ENCODE assay signal across 1 cellular context in genomic region chr5:56215019-56215830, GRCh38.
TF ChIP-seq lines count a peak whose summit lies in the region.

No MANE protein-coding gene starts in this region.

TF ChIP-seq in HepG2, 621 proteins besides CTCF, POLR2A, EP300 and RAD21 (continued from another document and continues in another):
- 0 out of 2 replicates have a peak, but pooled peaks have one; percentile 41 for TF ChIP-seq ZNF142 (CRISPR knock-in tag; IDR thresholded peaks at IDR 0.05)
- TF ChIP-seq SMAD1 (CRISPR knock-in tag; IDR thresholded peaks at IDR 0.05; ENCODE audit: borderline replicate concordance, low read depth): no peak
- peak; percentile 23; the same call in 1 of the 2 replicates for TF ChIP-seq AHDC1 (CRISPR knock-in tag; IDR thresholded peaks at IDR 0.05; ENCODE audit: borderline replicate concordance)
- TF ChIP-seq TFDP2 (CRISPR knock-in tag; IDR thresholded peaks at IDR 0.05): 0 out of 2 replicates have a peak, but pooled peaks have one; percentile 16
- no peak for TF ChIP-seq ZNF777 (CRISPR knock-in tag; IDR thresholded peaks at IDR 0.05)
- TF ChIP-seq TP53 (CRISPR knock-in tag; conservative IDR thresholded peaks at IDR 0.05): 0 out of 2 replicates have a peak, but pooled peaks have one; percentile 47
- no peak for TF ChIP-seq TBX3 (IDR thresholded peaks at IDR 0.05; ENCODE audit: borderline replicate concordance)
- no peak for TF ChIP-seq TGIF2 (CRISPR knock-in tag; IDR thresholded peaks at IDR 0.05)
- 0 out of 2 replicates have a peak, but pooled peaks have one; percentile 26 for TF ChIP-seq ZNF788 (CRISPR knock-in tag; IDR thresholded peaks at IDR 0.05; ENCODE audit: borderline replicate concordance)
- no peak for TF ChIP-seq ZC3H4 (CRISPR knock-in tag; IDR thresholded peaks at IDR 0.05; ENCODE audit: borderline replicate concordance)
- no peak for TF ChIP-seq TEAD2 (CRISPR knock-in tag; IDR thresholded peaks at IDR 0.05)
- TF ChIP-seq MEF2D (CRISPR knock-in tag; IDR thresholded peaks at IDR 0.05): peak; percentile 75; the same call in 1 of the 2 replicates
- TF ChIP-seq HOMEZ (CRISPR knock-in tag; IDR thresholded peaks at IDR 0.05; ENCODE audit: low read depth): no peak
- TF ChIP-seq SOX5 (CRISPR knock-in tag; IDR thresholded peaks at IDR 0.05; ENCODE audit: borderline replicate concordance): peak; percentile 20; the same call in 1 of the 2 replicates
- no peak for TF ChIP-seq PAF1 (CRISPR knock-in tag; IDR thresholded peaks at IDR 0.05)
- TF ChIP-seq BCL6 (CRISPR knock-in tag; IDR thresholded peaks at IDR 0.05): peak; percentile 48; the same call in 1 of the 2 replicates
- peak; percentile 52 for TF ChIP-seq HDAC1 (CRISPR knock-in tag; IDR thresholded peaks at IDR 0.05)
- no peak for TF ChIP-seq ZNF746 (CRISPR knock-in tag; IDR thresholded peaks at IDR 0.05)
- peak; percentile 37; the same call in 1 of the 2 replicates for TF ChIP-seq RXRB (CRISPR knock-in tag; IDR thresholded peaks at IDR 0.05; ENCODE audit: borderline replicate concordance)
- TF ChIP-seq ZNF274 (CRISPR knock-in tag; IDR thresholded peaks at IDR 0.05): no peak
- TF ChIP-seq SIN3A (IDR thresholded peaks at IDR 0.05; ENCODE audit: borderline replicate concordance, low read depth, low read length): no peak
- no peak for TF ChIP-seq CBX2 (IDR thresholded peaks at IDR 0.05; ENCODE audit: low read depth, low read length)
- no peak for TF ChIP-seq CBX2 (CRISPR knock-in tag; IDR thresholded peaks at IDR 0.05; ENCODE audit: low read depth)
- peak; percentile 45; the same call in 1 of the 2 replicates for TF ChIP-seq PHF21A (CRISPR knock-in tag; IDR thresholded peaks at IDR 0.05)
- TF ChIP-seq ZNF629 (CRISPR knock-in tag; conservative IDR thresholded peaks at IDR 0.05): peak; percentile 37
- TF ChIP-seq RFXANK (CRISPR knock-in tag; IDR thresholded peaks at IDR 0.05): no peak
- no peak; the same call in 1 of the 2 replicates for TF ChIP-seq CBX5 (CRISPR knock-in tag; IDR thresholded peaks at IDR 0.05; ENCODE audit: borderline replicate concordance)
- TF ChIP-seq MED1 (CRISPR knock-in tag; IDR thresholded peaks at IDR 0.05): 0 out of 2 replicates have a peak, but pooled peaks have one; percentile 19
- TF ChIP-seq ZNF850 (CRISPR knock-in tag; conservative IDR thresholded peaks at IDR 0.05): no peak
- peak; percentile 84 for TF ChIP-seq ESRRA (CRISPR knock-in tag; IDR thresholded peaks at IDR 0.05; ENCODE audit: low read depth)
- peak; percentile 42 for TF ChIP-seq PHF5A (CRISPR knock-in tag; IDR thresholded peaks at IDR 0.05; ENCODE audit: low read depth, unreplicated experiment)
- 0 out of 2 replicates have a peak, but pooled peaks have one; percentile 37 for TF ChIP-seq ZFP37 (CRISPR knock-in tag; IDR thresholded peaks at IDR 0.05; ENCODE audit: borderline replicate concordance)
- peak; percentile 70; the same call in 1 of the 2 replicates for TF ChIP-seq ZNF710 (CRISPR knock-in tag; IDR thresholded peaks at IDR 0.05; ENCODE audit: borderline replicate concordance)
- TF ChIP-seq GLI4 (CRISPR knock-in tag; IDR thresholded peaks at IDR 0.05; ENCODE audit: borderline replicate concordance): no peak
- TF ChIP-seq ZNF160 (CRISPR knock-in tag; IDR thresholded peaks at IDR 0.05): no peak
- no peak for TF ChIP-seq BRCA1 (CRISPR knock-in tag; IDR thresholded peaks at IDR 0.05)
- 0 out of 2 replicates have a peak, but pooled peaks have one; percentile 26 for TF ChIP-seq HNF4G (IDR thresholded peaks at IDR 0.05; ENCODE audit: borderline replicate concordance, low read depth, low read length)
- no peak for TF ChIP-seq HNF4G (CRISPR knock-in tag; IDR thresholded peaks at IDR 0.05; ENCODE audit: borderline replicate concordance, low read depth)
- TF ChIP-seq SALL1 (CRISPR knock-in tag; IDR thresholded peaks at IDR 0.05): peak; percentile 68
- TF ChIP-seq SETDB1 (CRISPR knock-in tag; IDR thresholded peaks at IDR 0.05; ENCODE audit: borderline replicate concordance): no peak
- TF ChIP-seq GLMP (CRISPR knock-in tag; IDR thresholded peaks at IDR 0.05; ENCODE audit: borderline replicate concordance): no peak
- TF ChIP-seq KLF9 (CRISPR knock-in tag; IDR thresholded peaks at IDR 0.05; ENCODE audit: low read depth): no peak
- peak; percentile 17; the same call in 1 of the 2 replicates for TF ChIP-seq CREM (IDR thresholded peaks at IDR 0.05)
- TF ChIP-seq CREM (CRISPR knock-in tag; IDR thresholded peaks at IDR 0.05): no peak
- no peak; the same call in 1 of the 2 replicates for TF ChIP-seq CEBPG (CRISPR knock-in tag; IDR thresholded peaks at IDR 0.05)
- TF ChIP-seq ZNF704 (CRISPR knock-in tag; IDR thresholded peaks at IDR 0.05; ENCODE audit: borderline replicate concordance): no peak
- TF ChIP-seq SIX1 (CRISPR knock-in tag; IDR thresholded peaks at IDR 0.05; ENCODE audit: borderline replicate concordance): peak; percentile 14; the same call in 1 of the 2 replicates
- TF ChIP-seq ZNF430 (CRISPR knock-in tag; IDR thresholded peaks at IDR 0.05): no peak
